In genomic region chr5:172658869-172659513, GRCh38 we compare ENCODE assay signal across 10 cellular contexts. TPM values are rescaled to one million over a fixed set of nuclear protein-coding genes. Genes with fewer than 3 reads are reported as not detected.
A peak's percentile ranks its signal among the peaks of the same experiment; 100 is the strongest.
DNase-seq lines count a peak whose midpoint lies in the region; ATAC-seq, FAIRE-seq and TF ChIP-seq lines count a peak whose summit lies in the region.
"Had no signal": no experiment of that assay in that cellular context is flagged by ENCODE, and none has a peak within 500 bp of the region (broad histone marks: within the 10 kb centered on the region; RNA-seq: fewer than 3 reads in every experiment).

No MANE protein-coding gene starts in this region.

- ATAC-seq in body of pancreas (peak; percentile 85), GM21526 (IDR thresholded peaks at IDR 0.05; ENCODE audit: low FRiP score, unreplicated experiment) (no peak)

- no peak for TF ChIP-seq POLR2A in body of pancreas (IDR thresholded peaks at IDR 0.05)

- 21 to 22% methylated on average over 6 to 9 of the region's 9 CpGs for WGBS in body of pancreas, 2 donors

- no peaks in the 10 kb centered on the region for H3K36me3 ChIP-seq in body of pancreas (replicated peaks in 1 of 2; ENCODE audit: insufficient read depth in 1 of 2, low read depth in 2 of 2)
- H3K36me3 ChIP-seq in kidney (ENCODE audit: control insufficient read depth in 1 of 2, insufficient read depth in 2 of 2, low read length in 2 of 2) = no peaks in the 10 kb centered on the region
- no peaks in the 10 kb centered on the region for H3K36me3 ChIP-seq in H7 (replicated peaks; ENCODE audit: control insufficient read depth, insufficient read depth, low read length)

- no peak overlapping the region for H3K4me3 ChIP-seq in body of pancreas
- H3K4me3 ChIP-seq in kidney (ENCODE audit: low read length in 2 of 2) = no peak overlapping the region
- no peak overlapping the region for H3K4me3 ChIP-seq in skin epidermis
- H3K4me3 ChIP-seq in H7 (ENCODE audit: insufficient read depth, low read depth, low read length) = no peak overlapping the region

- peak overlapping the region in 1 of 2 donors; percentile 19 for H3K9ac ChIP-seq in kidney (ENCODE audit: low read length in 2 of 2)

- DNase-seq in KG1 (lab: John Stamatoyannopoulos, UW) = peak; percentile 62
- DNase-seq in body of pancreas = peak; percentile 86 to 92 (median 89)
- DNase-seq in kidney = no peak
- DNase-seq in NCI-H1105 (lab: John Stamatoyannopoulos, UW) = no peak
- no peak for DNase-seq in activated T-cell treated with anti-CD3 and anti-CD28 coated beads, Interleukin-2, amount 50 U/mL, for 48 hours
- no peak for DNase-seq in H7
- DNase-seq: activated CD4-positive, alpha-beta T cell treated with anti-CD3 and anti-CD28 coated beads, Interleukin-2, amount 10 ng/mL, durations not matched to agents 7 days and 5 days; cerebellar nuclear complex had no signal

- intact Hi-C loops in body of pancreas (cut with DNase I) (no loop called here), kidney (cut with DNase I) (no loop called here)

- no peak for TF ChIP-seq CTCF in body of pancreas (IDR thresholded peaks at IDR 0.05)
- TF ChIP-seq CTCF in kidney (IDR thresholded peaks at IDR 0.05; ENCODE audit: borderline replicate concordance, extremely low read depth, insufficient read depth) = no peak

- FAIRE-seq in kidney (lab: Jason Lieb, UNC) = no peak

- H3K27me3 ChIP-seq in body of pancreas = no peaks in the 10 kb centered on the region
- H3K27me3 ChIP-seq in H7 (ENCODE audit: control insufficient read depth, insufficient read depth, low read length) = no peaks in the 10 kb centered on the region

- H3K9me3 ChIP-seq in body of pancreas (peaks cover 0 to 5% (median 0%) of the 10 kb centered on the region in 3 donors), kidney (ENCODE audit: control insufficient read depth in 1 of 2, low read length in 2 of 2) (peaks cover 2 to 4% of the 10 kb centered on the region in 2 donors)

- H3K4me1 ChIP-seq in body of pancreas (peaks cover 41% of the 10 kb centered on the region), kidney (ENCODE audit: control insufficient read depth in 1 of 2, insufficient read depth in 1 of 2, low read depth in 1 of 2, low read length in 2 of 2) (peaks cover 9 to 18% of the 10 kb centered on the region in 2 donors)

- H3K27ac ChIP-seq in body of pancreas (peak overlapping the region; percentile 57 to 76 (median 67)), kidney (ENCODE audit: low read depth in 2 of 2, low read length in 2 of 2) (peak overlapping the region; percentile 74 to 84), skin epidermis (peak overlapping the region in 17 of 21 experiments; percentile 7 to 80 (median 40))

RNA-seq across cellular contexts. Expression of gene NEURL1B, which starts 17.9 kb away (rescaled TPM):
- 10 to 100 TPM in 1 of 2 donors, 1 to 10 TPM in 1; 9.9 to 12.2 TPM for total RNA-seq in body of pancreas
- 42.6 TPM for total RNA-seq in kidney
- polyA plus RNA-seq in kidney (ENCODE audit: insufficient read depth, low read depth, low replicate concordance) = 5.4 TPM
- 4.7 and 7.5 TPM in 2 replicates for total RNA-seq in H7 (2014; rRNA removed; shearing (Covaris generic))

Comparison
In these comparisons a context has a peak if more than half of its experiments do, and no peak if none do; other contexts are left out.
1. DNase-seq: peak in KG1 (single experiment) and body of pancreas (4 of 4); none in kidney (single experiment), NCI-H1105 (single experiment), activated T-cell treated with anti-CD3 and anti-CD28 coated beads, Interleukin-2, amount 50 U/mL, for 48 hours (0 of 2) and H7 (single experiment).
2. Peak in every context shown above with its lines, with median percentiles within 50 percentile points of each other: H3K27ac ChIP-seq.